In genomic region chr11:76177250-76177686, GRCh38 we compare ENCODE assay signal across 1 cellular context.
TF ChIP-seq lines count a peak whose summit lies in the region.

No MANE protein-coding gene starts in this region.

TF ChIP-seq in HepG2, 621 proteins besides CTCF, POLR2A, EP300 and RAD21 (continued from another document):
- TF ChIP-seq ZHX1 (CRISPR knock-in tag; IDR thresholded peaks at IDR 0.05; ENCODE audit: low read depth) (0 out of 2 replicates have a peak, but pooled peaks have one; percentile 28), FOXA1 (IDR thresholded peaks at IDR 0.05) (no peak), FOXA1 (CRISPR knock-in tag; IDR thresholded peaks at IDR 0.05) (0 out of 2 replicates have a peak, but pooled peaks have one; percentile 36), SOX6 (IDR thresholded peaks at IDR 0.05) (no peak), SOX6 (CRISPR knock-in tag; IDR thresholded peaks at IDR 0.05) (0 out of 2 replicates have a peak, but pooled peaks have one; percentile 41), NR2C2 (CRISPR knock-in tag; IDR thresholded peaks at IDR 0.05; ENCODE audit: borderline replicate concordance) (0 out of 2 replicates have a peak, but pooled peaks have one; percentile 14), ZFX (CRISPR knock-in tag; IDR thresholded peaks at IDR 0.05; ENCODE audit: low read depth) (peak; percentile 74), THAP7 (CRISPR knock-in tag; IDR thresholded peaks at IDR 0.05) (no peak), KDM3A (CRISPR knock-in tag; IDR thresholded peaks at IDR 0.05; ENCODE audit: low read depth) (0 out of 2 replicates have a peak, but pooled peaks have one; percentile 19), MYC (CRISPR knock-in tag; IDR thresholded peaks at IDR 0.05; ENCODE audit: borderline replicate concordance) (peak; percentile 51; the same call in 1 of the 2 replicates), HINFP (CRISPR knock-in tag; IDR thresholded peaks at IDR 0.05; ENCODE audit: low read depth) (0 out of 2 replicates have a peak, but pooled peaks have one; percentile 28), RFXAP (CRISPR knock-in tag; IDR thresholded peaks at IDR 0.05; ENCODE audit: borderline replicate concordance) (peak; percentile 43; the same call in 1 of the 2 replicates), ESRRA (CRISPR knock-in tag; IDR thresholded peaks at IDR 0.05; ENCODE audit: low read depth) (0 out of 2 replicates have a peak, but pooled peaks have one; percentile 36), ZNF768 (CRISPR knock-in tag; IDR thresholded peaks at IDR 0.05) (peak; percentile 46; the same call in 1 of the 2 replicates), FOXO1 (CRISPR knock-in tag; IDR thresholded peaks at IDR 0.05) (peak; percentile 18; the same call in 1 of the 2 replicates), MEIS1 (CRISPR knock-in tag; IDR thresholded peaks at IDR 0.05; ENCODE audit: borderline replicate concordance) (0 out of 2 replicates have a peak, but pooled peaks have one; percentile 54), ZNF615 (CRISPR knock-in tag; IDR thresholded peaks at IDR 0.05; ENCODE audit: borderline replicate concordance) (no peak), GFI1 (CRISPR knock-in tag; IDR thresholded peaks at IDR 0.05; ENCODE audit: borderline replicate concordance) (0 out of 2 replicates have a peak, but pooled peaks have one; percentile 17), ZNF629 (CRISPR knock-in tag; conservative IDR thresholded peaks at IDR 0.05) (peak; percentile 97), ZNF713 (CRISPR knock-in tag; IDR thresholded peaks at IDR 0.05) (no peak), TEAD3 (CRISPR knock-in tag; optimal IDR thresholded peaks at IDR 0.05; ENCODE audit: borderline replicate concordance) (peak; percentile 71), NFYB (CRISPR knock-in tag; IDR thresholded peaks at IDR 0.05) (no peak), ZMYM4 (CRISPR knock-in tag; IDR thresholded peaks at IDR 0.05) (peak; percentile 59; the same call in 1 of the 2 replicates), FOSL2 (CRISPR knock-in tag; IDR thresholded peaks at IDR 0.05) (no peak), BRCA1 (CRISPR knock-in tag; IDR thresholded peaks at IDR 0.05) (no peak), JUN (CRISPR knock-in tag; IDR thresholded peaks at IDR 0.05) (no peak), ARID2 (CRISPR knock-in tag; IDR thresholded peaks at IDR 0.05; ENCODE audit: borderline replicate concordance) (no peak), ZFP36L1 (CRISPR knock-in tag; IDR thresholded peaks at IDR 0.05) (no peak), HNF1B (CRISPR knock-in tag; IDR thresholded peaks at IDR 0.05) (no peak), ZNF552 (CRISPR knock-in tag; IDR thresholded peaks at IDR 0.05; ENCODE audit: borderline replicate concordance) (no peak), HOMEZ (CRISPR knock-in tag; IDR thresholded peaks at IDR 0.05; ENCODE audit: low read depth) (no peak), KLF11 (CRISPR knock-in tag; IDR thresholded peaks at IDR 0.05) (no peak), SAFB2 (CRISPR knock-in tag; IDR thresholded peaks at IDR 0.05; ENCODE audit: borderline replicate concordance, low read depth) (no peak), MTA1 (CRISPR knock-in tag; IDR thresholded peaks at IDR 0.05; ENCODE audit: borderline replicate concordance) (peak; percentile 91), HOXA3 (CRISPR knock-in tag; IDR thresholded peaks at IDR 0.05) (peak; percentile 41; the same call in 1 of the 2 replicates), ISX (CRISPR knock-in tag; conservative IDR thresholded peaks at IDR 0.05) (no peak), CEBPG (CRISPR knock-in tag; IDR thresholded peaks at IDR 0.05) (0 out of 2 replicates have a peak, but pooled peaks have one; percentile 24), ZNF501 (CRISPR knock-in tag; IDR thresholded peaks at IDR 0.05) (0 out of 2 replicates have a peak, but pooled peaks have one; percentile 24), LCORL (IDR thresholded peaks at IDR 0.05) (no peak), LCORL (CRISPR knock-in tag; IDR thresholded peaks at IDR 0.05) (peak; percentile 81), ZNF556 (CRISPR knock-in tag; IDR thresholded peaks at IDR 0.05; ENCODE audit: borderline replicate concordance) (0 out of 2 replicates have a peak, but pooled peaks have one; percentile 65), DPF2 (CRISPR knock-in tag; IDR thresholded peaks at IDR 0.05; ENCODE audit: borderline replicate concordance, low read depth) (peak; percentile 71; the same call in 1 of the 2 replicates), ZNF776 (CRISPR knock-in tag; IDR thresholded peaks at IDR 0.05) (no peak), PHF21A (CRISPR knock-in tag; IDR thresholded peaks at IDR 0.05) (peak; percentile 62), CBFB (CRISPR knock-in tag; IDR thresholded peaks at IDR 0.05) (0 out of 2 replicates have a peak, but pooled peaks have one; percentile 22), ZNF256 (CRISPR knock-in tag; conservative IDR thresholded peaks at IDR 0.05) (0 out of 2 replicates have a peak, but pooled peaks have one; percentile 61), HNRNPL (IDR thresholded peaks at IDR 0.05; ENCODE audit: low read depth, low read length) (0 out of 2 replicates have a peak, but pooled peaks have one; percentile 21), ZBTB38 (CRISPR knock-in tag; IDR thresholded peaks at IDR 0.05) (no peak), CREB3 (CRISPR knock-in tag; IDR thresholded peaks at IDR 0.05) (no peak), SALL1 (CRISPR knock-in tag; IDR thresholded peaks at IDR 0.05) (peak; percentile 81), ERF (CRISPR knock-in tag; IDR thresholded peaks at IDR 0.05) (0 out of 2 replicates have a peak, but pooled peaks have one; percentile 38), ZNF788 (CRISPR knock-in tag; IDR thresholded peaks at IDR 0.05; ENCODE audit: borderline replicate concordance) (no peak), MAX (IDR thresholded peaks at IDR 0.05) (peak; percentile 63), ZFP91 (CRISPR knock-in tag; IDR thresholded peaks at IDR 0.05; ENCODE audit: borderline replicate concordance) (peak; percentile 41; the same call in 1 of the 2 replicates), HOXA7 (CRISPR knock-in tag; IDR thresholded peaks at IDR 0.05) (no peak), REPIN1 (CRISPR knock-in tag; IDR thresholded peaks at IDR 0.05; ENCODE audit: borderline replicate concordance, low read depth) (peak; percentile 81; the same call in 1 of the 2 replicates), PAX8 (CRISPR knock-in tag; IDR thresholded peaks at IDR 0.05; ENCODE audit: borderline replicate concordance) (no peak), ATF7 (IDR thresholded peaks at IDR 0.05) (no peak), ATF7 (CRISPR knock-in tag; IDR thresholded peaks at IDR 0.05) (no peak), ARNT (IDR thresholded peaks at IDR 0.05) (no peak), ZFY (CRISPR knock-in tag; IDR thresholded peaks at IDR 0.05) (peak; percentile 64), CSRNP2 (CRISPR knock-in tag; conservative IDR thresholded peaks at IDR 0.05; ENCODE audit: low read depth) (no peak), MBNL3 (CRISPR knock-in tag; conservative IDR thresholded peaks at IDR 0.05) (no peak), MED1 (CRISPR knock-in tag; IDR thresholded peaks at IDR 0.05) (peak; percentile 41; the same call in 1 of the 2 replicates), ZNF343 (CRISPR knock-in tag; IDR thresholded peaks at IDR 0.05) (0 out of 2 replicates have a peak, but pooled peaks have one; percentile 24)
